8 cellular contexts compared by ENCODE assay signal in genomic region chr19:57664269-57665127, GRCh38. TPM values are rescaled to one million over a fixed set of nuclear protein-coding genes. Genes with fewer than 3 reads are reported as not detected.
A peak's percentile ranks its signal among the peaks of the same experiment; 100 is the strongest.
DNase-seq lines count a peak whose midpoint lies in the region; ATAC-seq lines count a peak whose summit lies in the region.

No MANE protein-coding gene starts in this region.

- intact Hi-C loops in activated CD4-positive, alpha-beta T cell treated with anti-CD3 and anti-CD28 coated beads, Interleukin-2, amount 10 ng/mL, durations not matched to agents 24 days and 14 days (cut with micrococcal nuclease), result no loop called here
- intact Hi-C loops in sciatic nerve (cut with DNase I), result no loop called here

- peak overlapping the region; percentile 87 for H3K4me3 Mint-ChIP-seq in activated CD4-positive, alpha-beta T cell treated with anti-CD3 and anti-CD28 coated beads, Interleukin-2, amount 10 ng/mL, durations not matched to agents 24 days and 14 days

- H3K4me1 Mint-ChIP-seq in activated CD4-positive, alpha-beta T cell treated with anti-CD3 and anti-CD28 coated beads, Interleukin-2, amount 10 ng/mL, durations not matched to agents 24 days and 14 days, result peaks cover 3% of the 10 kb centered on the region

- peak; percentile 84 for ATAC-seq in sciatic nerve
- no peak for ATAC-seq in GM19452 (IDR thresholded peaks at IDR 0.05; ENCODE audit: unreplicated experiment)
- no peak for ATAC-seq in HG03108 (IDR thresholded peaks at IDR 0.05; ENCODE audit: unreplicated experiment)

- peak; percentile 59 for DNase-seq in activated CD4-positive, alpha-beta T cell treated with anti-CD3 and anti-CD28 coated beads, Interleukin-2, amount 10 ng/mL, durations not matched to agents 24 days and 14 days
- DNase-seq in activated CD4-positive, alpha-beta T cell treated with anti-CD3 and anti-CD28 coated beads, Interleukin-2, amount 50 U/mL, for 1 hour, result no peak
- peak; percentile 78 for DNase-seq in NCI-H69 (lab: John Stamatoyannopoulos, UW)
- peak in 47 of 61 donors; percentile 1 to 68 (median 26) for DNase-seq in caudate nucleus (lab: John Stamatoyannopoulos, UW)
- DNase-seq in iPS-NIHi11 (ENCODE audit: low spot score), result peak; percentile 79
- DNase-seq in sciatic nerve (ENCODE audit: low spot score), result peak; percentile 59

- peaks cover 14% of the 10 kb centered on the region for H3K9me3 Mint-ChIP-seq in activated CD4-positive, alpha-beta T cell treated with anti-CD3 and anti-CD28 coated beads, Interleukin-2, amount 10 ng/mL, durations not matched to agents 24 days and 14 days

- peak overlapping the region; percentile 58 for H3K27ac ChIP-seq in caudate nucleus (ENCODE audit: low read depth, low read length)

- H3K27ac Mint-ChIP-seq in activated CD4-positive, alpha-beta T cell treated with anti-CD3 and anti-CD28 coated beads, Interleukin-2, amount 10 ng/mL, durations not matched to agents 24 days and 14 days, result no peak overlapping the region

- peaks cover 8% of the 10 kb centered on the region for H3K27me3 Mint-ChIP-seq in activated CD4-positive, alpha-beta T cell treated with anti-CD3 and anti-CD28 coated beads, Interleukin-2, amount 10 ng/mL, durations not matched to agents 24 days and 14 days

- no peaks in the 10 kb centered on the region for H3K36me3 Mint-ChIP-seq in activated CD4-positive, alpha-beta T cell treated with anti-CD3 and anti-CD28 coated beads, Interleukin-2, amount 10 ng/mL, durations not matched to agents 24 days and 14 days (ENCODE audit: low read depth)

RNA-seq across cellular contexts. Expression of gene ZSCAN4, which starts 4.2 kb away (rescaled TPM):
- total RNA-seq in activated CD4-positive, alpha-beta T cell treated with anti-CD3 and anti-CD28 coated beads, Interleukin-2, amount 10 ng/mL, durations not matched to agents 24 days and 14 days, result not detected in 2 replicates
- total RNA-seq in sciatic nerve, result not detected

RNA-seq across cellular contexts. Expression of gene ZNF551, which starts 17.3 kb away (rescaled TPM):
- total RNA-seq in activated CD4-positive, alpha-beta T cell treated with anti-CD3 and anti-CD28 coated beads, Interleukin-2, amount 10 ng/mL, durations not matched to agents 24 days and 14 days, result 10.0 and 10.7 TPM in 2 replicates
- 8.0 TPM for total RNA-seq in sciatic nerve

RNA-seq across cellular contexts. Expression of gene ZNF211, which starts 31.5 kb away (rescaled TPM):
- 7.7 and 10.0 TPM in 2 replicates for total RNA-seq in activated CD4-positive, alpha-beta T cell treated with anti-CD3 and anti-CD28 coated beads, Interleukin-2, amount 10 ng/mL, durations not matched to agents 24 days and 14 days
- 17.7 TPM for total RNA-seq in sciatic nerve

RNA-seq across cellular contexts. Expression of gene ZNF154, which starts 44.5 kb away (rescaled TPM):
- total RNA-seq in activated CD4-positive, alpha-beta T cell treated with anti-CD3 and anti-CD28 coated beads, Interleukin-2, amount 10 ng/mL, durations not matched to agents 24 days and 14 days, result 3.1 and 3.9 TPM in 2 replicates
- 1.8 TPM for total RNA-seq in sciatic nerve

RNA-seq across cellular contexts. Expression of gene ZNF134, which starts 50.5 kb away (rescaled TPM):
- 7.2 and 9.1 TPM in 2 replicates for total RNA-seq in activated CD4-positive, alpha-beta T cell treated with anti-CD3 and anti-CD28 coated beads, Interleukin-2, amount 10 ng/mL, durations not matched to agents 24 days and 14 days
- 16.5 TPM for total RNA-seq in sciatic nerve
